In genomic region chr13:72217142-72217541, GRCh38 we compare ENCODE assay signal across 25 cellular contexts.
"Had no signal": no experiment of that assay in that cellular context is flagged by ENCODE, and none has a peak within 500 bp of the region (broad histone marks: within the 10 kb centered on the region; RNA-seq: fewer than 3 reads in every experiment).

No MANE protein-coding gene starts in this region.

- H3K9me3 ChIP-seq: colonic mucosa, esophagus squamous epithelium, gastrocnemius medialis had no signal

- H3K4me3 Mint-ChIP-seq: dendritic cell treated with granulocyte-macrophage colony-stimulating factor and Interleukin-4, amounts not matched to agents 40 ng/mL and 50 ng/mL, for 4 days; endodermal cell had no signal

- DNase-seq: colonic mucosa; cortex of kidney; dermis blood vessel endothelial cell; dorsolateral prefrontal cortex; effector CD4-positive, alpha-beta T cell; effector CD8-positive, alpha-beta T cell; effector memory CD4-positive, alpha-beta T cell; endodermal cell; erythroblast; esophagus squamous epithelium; foreskin fibroblast; foreskin keratinocyte; foreskin melanocyte; gastrocnemius medialis; glutamatergic neuron; head of caudate nucleus; heart left ventricle; heart right ventricle had no signal

- H3K27ac Mint-ChIP-seq: dendritic cell treated with granulocyte-macrophage colony-stimulating factor and Interleukin-4, amounts not matched to agents 40 ng/mL and 50 ng/mL, for 4 days; endodermal cell had no signal

- H2AFZ ChIP-seq: hepatocyte had no signal

- H3K27ac ChIP-seq: colonic mucosa, coronary artery, dorsolateral prefrontal cortex, epithelial cell of prostate, esophagus muscularis mucosa, esophagus squamous epithelium, foreskin keratinocyte, gastrocnemius medialis, gastroesophageal sphincter, heart left ventricle, heart right ventricle, hepatocyte had no signal

- H3K4me1 ChIP-seq: colonic mucosa, esophagus muscularis mucosa, esophagus squamous epithelium, foreskin keratinocyte, gastrocnemius medialis, gastroesophageal sphincter, heart left ventricle, heart right ventricle had no signal

- H3K36me3 ChIP-seq: colonic mucosa, esophagus muscularis mucosa, esophagus squamous epithelium, gastrocnemius medialis, gastroesophageal sphincter, heart left ventricle, heart right ventricle had no signal

- H3K79me2 ChIP-seq: hepatocyte had no signal

- H3K27me3 ChIP-seq: colonic mucosa, dorsolateral prefrontal cortex, esophagus muscularis mucosa, esophagus squamous epithelium, foreskin keratinocyte, gastrocnemius medialis, gastroesophageal sphincter, heart left ventricle, heart right ventricle, hepatocyte had no signal

- H3K4me1 Mint-ChIP-seq: endodermal cell had no signal

- H3K9me3 Mint-ChIP-seq: endodermal cell had no signal

- ATAC-seq: esophagus mucosa, foreskin keratinocyte, gastrocnemius medialis, gastroesophageal sphincter, heart left ventricle, heart right ventricle had no signal

- H3K4me3 ChIP-seq: colonic mucosa, coronary artery, dorsolateral prefrontal cortex, esophagus muscularis mucosa, esophagus squamous epithelium, gastrocnemius medialis, gastroesophageal sphincter, heart left ventricle, heart right ventricle, hepatocyte had no signal

- H3K4me2 ChIP-seq: hepatocyte had no signal
